ENCODE assay signal across 1 cellular context in the genomic region with DNA sequence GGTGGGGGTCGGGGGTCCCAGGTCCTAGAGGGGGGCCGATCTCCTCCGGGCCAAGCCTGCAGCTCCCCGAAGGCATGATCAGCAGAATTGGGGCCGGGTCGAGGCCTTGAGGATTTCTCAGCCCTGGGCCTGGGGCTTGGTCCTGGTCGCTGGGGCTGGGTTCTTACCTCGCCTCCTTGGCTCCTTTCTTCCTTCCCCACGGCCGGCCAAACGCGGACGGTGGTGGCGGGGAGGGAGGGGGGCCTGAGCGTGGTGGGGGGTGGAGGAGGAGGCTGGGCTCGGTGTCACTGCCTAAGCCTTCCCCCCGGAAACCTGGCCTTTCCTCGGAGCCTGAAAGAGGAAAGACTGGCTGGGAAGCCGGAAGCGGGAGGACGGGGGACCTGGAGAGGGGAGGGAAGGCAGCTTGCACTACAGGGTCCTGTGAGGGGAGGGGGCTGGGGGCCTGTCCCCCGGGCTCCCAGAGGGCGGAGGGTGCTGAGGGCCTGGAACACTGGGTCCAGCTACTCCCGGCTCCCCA.
A peak's percentile ranks its signal among the peaks of the same experiment; 100 is the strongest.
TF ChIP-seq lines count a peak whose summit lies in the region.

A gene with protein sequence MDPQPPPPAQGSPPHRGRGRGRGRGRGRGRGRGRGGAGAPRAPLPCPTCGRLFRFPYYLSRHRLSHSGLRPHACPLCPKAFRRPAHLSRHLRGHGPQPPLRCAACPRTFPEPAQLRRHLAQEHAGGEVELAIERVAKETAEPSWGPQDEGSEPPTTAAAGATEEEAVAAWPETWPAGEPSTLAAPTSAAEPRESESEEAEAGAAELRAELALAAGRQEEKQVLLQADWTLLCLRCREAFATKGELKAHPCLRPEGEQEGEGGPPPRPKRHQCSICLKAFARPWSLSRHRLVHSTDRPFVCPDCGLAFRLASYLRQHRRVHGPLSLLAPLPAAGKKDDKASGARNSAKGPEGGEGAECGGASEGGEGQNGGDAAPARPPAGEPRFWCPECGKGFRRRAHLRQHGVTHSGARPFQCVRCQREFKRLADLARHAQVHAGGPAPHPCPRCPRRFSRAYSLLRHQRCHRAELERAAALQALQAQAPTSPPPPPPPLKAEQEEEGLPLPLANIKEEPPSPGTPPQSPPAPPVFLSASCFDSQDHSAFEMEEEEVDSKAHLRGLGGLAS (minus strand): TSS at position 221 of the 517 bp plus-strand sequence. CDS start 1,209 bp downstream, outside the sequence.

TF ChIP-seq in K562, 482 proteins besides CTCF, POLR2A, EP300 and RAD21 (continued from another document and continues in another):
- TF ChIP-seq, protein P1, sequence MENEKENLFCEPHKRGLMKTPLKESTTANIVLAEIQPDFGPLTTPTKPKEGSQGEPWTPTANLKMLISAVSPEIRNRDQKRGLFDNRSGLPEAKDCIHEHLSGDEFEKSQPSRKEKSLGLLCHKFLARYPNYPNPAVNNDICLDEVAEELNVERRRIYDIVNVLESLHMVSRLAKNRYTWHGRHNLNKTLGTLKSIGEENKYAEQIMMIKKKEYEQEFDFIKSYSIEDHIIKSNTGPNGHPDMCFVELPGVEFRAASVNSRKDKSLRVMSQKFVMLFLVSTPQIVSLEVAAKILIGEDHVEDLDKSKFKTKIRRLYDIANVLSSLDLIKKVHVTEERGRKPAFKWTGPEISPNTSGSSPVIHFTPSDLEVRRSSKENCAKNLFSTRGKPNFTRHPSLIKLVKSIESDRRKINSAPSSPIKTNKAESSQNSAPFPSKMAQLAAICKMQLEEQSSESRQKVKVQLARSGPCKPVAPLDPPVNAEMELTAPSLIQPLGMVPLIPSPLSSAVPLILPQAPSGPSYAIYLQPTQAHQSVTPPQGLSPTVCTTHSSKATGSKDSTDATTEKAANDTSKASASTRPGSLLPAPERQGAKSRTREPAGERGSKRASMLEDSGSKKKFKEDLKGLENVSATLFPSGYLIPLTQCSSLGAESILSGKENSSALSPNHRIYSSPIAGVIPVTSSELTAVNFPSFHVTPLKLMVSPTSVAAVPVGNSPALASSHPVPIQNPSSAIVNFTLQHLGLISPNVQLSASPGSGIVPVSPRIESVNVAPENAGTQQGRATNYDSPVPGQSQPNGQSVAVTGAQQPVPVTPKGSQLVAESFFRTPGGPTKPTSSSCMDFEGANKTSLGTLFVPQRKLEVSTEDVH (IDR thresholded peaks at IDR 0.05; ENCODE audit: low read depth, partially characterized antibody) = no peak
- TF ChIP-seq SRF (CRISPR knock-in tag; IDR thresholded peaks at IDR 0.05) = 0 out of 4 replicates have a peak, but pooled peaks of 1 of the 2 experiments have one; percentile 40
- no peak for TF ChIP-seq BMI1 (IDR thresholded peaks at IDR 0.05; ENCODE audit: low read length)
- TF ChIP-seq NFXL1 (CRISPR knock-in tag; IDR thresholded peaks at IDR 0.05) = no peak
- TF ChIP-seq, protein P2, sequence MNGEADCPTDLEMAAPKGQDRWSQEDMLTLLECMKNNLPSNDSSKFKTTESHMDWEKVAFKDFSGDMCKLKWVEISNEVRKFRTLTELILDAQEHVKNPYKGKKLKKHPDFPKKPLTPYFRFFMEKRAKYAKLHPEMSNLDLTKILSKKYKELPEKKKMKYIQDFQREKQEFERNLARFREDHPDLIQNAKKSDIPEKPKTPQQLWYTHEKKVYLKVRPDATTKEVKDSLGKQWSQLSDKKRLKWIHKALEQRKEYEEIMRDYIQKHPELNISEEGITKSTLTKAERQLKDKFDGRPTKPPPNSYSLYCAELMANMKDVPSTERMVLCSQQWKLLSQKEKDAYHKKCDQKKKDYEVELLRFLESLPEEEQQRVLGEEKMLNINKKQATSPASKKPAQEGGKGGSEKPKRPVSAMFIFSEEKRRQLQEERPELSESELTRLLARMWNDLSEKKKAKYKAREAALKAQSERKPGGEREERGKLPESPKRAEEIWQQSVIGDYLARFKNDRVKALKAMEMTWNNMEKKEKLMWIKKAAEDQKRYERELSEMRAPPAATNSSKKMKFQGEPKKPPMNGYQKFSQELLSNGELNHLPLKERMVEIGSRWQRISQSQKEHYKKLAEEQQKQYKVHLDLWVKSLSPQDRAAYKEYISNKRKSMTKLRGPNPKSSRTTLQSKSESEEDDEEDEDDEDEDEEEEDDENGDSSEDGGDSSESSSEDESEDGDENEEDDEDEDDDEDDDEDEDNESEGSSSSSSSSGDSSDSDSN (IDR thresholded peaks at IDR 0.05; ENCODE audit: borderline replicate concordance in 1 of 2, low read depth in 2 of 2, low read length in 2 of 2) = peak; percentile 96 to 99
- peak; percentile 7; the same call in 1 of the 2 replicates for TF ChIP-seq EHMT2 (IDR thresholded peaks at IDR 0.05)
- TF ChIP-seq POLR2G (IDR thresholded peaks at IDR 0.05; ENCODE audit: low read depth, low read length) = peak; percentile 66
- TF ChIP-seq, protein P3, sequence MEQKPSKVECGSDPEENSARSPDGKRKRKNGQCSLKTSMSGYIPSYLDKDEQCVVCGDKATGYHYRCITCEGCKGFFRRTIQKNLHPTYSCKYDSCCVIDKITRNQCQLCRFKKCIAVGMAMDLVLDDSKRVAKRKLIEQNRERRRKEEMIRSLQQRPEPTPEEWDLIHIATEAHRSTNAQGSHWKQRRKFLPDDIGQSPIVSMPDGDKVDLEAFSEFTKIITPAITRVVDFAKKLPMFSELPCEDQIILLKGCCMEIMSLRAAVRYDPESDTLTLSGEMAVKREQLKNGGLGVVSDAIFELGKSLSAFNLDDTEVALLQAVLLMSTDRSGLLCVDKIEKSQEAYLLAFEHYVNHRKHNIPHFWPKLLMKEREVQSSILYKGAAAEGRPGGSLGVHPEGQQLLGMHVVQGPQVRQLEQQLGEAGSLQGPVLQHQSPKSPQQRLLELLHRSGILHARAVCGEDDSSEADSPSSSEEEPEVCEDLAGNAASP (IDR thresholded peaks at IDR 0.05) = no peak
- TF ChIP-seq, protein P4, sequence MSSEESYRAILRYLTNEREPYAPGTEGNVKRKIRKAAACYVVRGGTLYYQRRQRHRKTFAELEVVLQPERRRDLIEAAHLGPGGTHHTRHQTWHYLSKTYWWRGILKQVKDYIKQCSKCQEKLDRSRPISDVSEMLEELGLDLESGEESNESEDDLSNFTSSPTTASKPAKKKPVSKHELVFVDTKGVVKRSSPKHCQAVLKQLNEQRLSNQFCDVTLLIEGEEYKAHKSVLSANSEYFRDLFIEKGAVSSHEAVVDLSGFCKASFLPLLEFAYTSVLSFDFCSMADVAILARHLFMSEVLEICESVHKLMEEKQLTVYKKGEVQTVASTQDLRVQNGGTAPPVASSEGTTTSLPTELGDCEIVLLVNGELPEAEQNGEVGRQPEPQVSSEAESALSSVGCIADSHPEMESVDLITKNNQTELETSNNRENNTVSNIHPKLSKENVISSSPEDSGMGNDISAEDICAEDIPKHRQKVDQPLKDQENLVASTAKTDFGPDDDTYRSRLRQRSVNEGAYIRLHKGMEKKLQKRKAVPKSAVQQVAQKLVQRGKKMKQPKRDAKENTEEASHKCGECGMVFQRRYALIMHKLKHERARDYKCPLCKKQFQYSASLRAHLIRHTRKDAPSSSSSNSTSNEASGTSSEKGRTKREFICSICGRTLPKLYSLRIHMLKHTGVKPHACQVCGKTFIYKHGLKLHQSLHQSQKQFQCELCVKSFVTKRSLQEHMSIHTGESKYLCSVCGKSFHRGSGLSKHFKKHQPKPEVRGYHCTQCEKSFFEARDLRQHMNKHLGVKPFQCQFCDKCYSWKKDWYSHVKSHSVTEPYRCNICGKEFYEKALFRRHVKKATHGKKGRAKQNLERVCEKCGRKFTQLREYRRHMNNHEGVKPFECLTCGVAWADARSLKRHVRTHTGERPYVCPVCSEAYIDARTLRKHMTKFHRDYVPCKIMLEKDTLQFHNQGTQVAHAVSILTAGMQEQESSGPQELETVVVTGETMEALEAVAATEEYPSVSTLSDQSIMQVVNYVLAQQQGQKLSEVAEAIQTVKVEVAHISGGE (CRISPR knock-in tag; IDR thresholded peaks at IDR 0.05) = peak; percentile 93 to 100 (median 98)
- TF ChIP-seq ZNF143 (CRISPR knock-in tag; IDR thresholded peaks at IDR 0.05) = no peak
- no peak for TF ChIP-seq ZSCAN32 (CRISPR knock-in tag; IDR thresholded peaks at IDR 0.05)
- TF ChIP-seq, protein P5, sequence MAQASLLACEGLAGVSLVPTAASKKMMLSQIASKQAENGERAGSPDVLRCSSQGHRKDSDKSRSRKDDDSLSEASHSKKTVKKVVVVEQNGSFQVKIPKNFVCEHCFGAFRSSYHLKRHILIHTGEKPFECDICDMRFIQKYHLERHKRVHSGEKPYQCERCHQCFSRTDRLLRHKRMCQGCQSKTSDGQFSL (CRISPR knock-in tag; IDR thresholded peaks at IDR 0.05) = peak; percentile 80
- TF ChIP-seq, protein P5 (tag; IDR thresholded peaks at IDR 0.05) = peak in 1 of 2 experiments; percentile 64; a peak in 1 of 4 replicates
- no peak for TF ChIP-seq NR1H2 (CRISPR knock-in tag; IDR thresholded peaks at IDR 0.05)
- TF ChIP-seq, protein P6, sequence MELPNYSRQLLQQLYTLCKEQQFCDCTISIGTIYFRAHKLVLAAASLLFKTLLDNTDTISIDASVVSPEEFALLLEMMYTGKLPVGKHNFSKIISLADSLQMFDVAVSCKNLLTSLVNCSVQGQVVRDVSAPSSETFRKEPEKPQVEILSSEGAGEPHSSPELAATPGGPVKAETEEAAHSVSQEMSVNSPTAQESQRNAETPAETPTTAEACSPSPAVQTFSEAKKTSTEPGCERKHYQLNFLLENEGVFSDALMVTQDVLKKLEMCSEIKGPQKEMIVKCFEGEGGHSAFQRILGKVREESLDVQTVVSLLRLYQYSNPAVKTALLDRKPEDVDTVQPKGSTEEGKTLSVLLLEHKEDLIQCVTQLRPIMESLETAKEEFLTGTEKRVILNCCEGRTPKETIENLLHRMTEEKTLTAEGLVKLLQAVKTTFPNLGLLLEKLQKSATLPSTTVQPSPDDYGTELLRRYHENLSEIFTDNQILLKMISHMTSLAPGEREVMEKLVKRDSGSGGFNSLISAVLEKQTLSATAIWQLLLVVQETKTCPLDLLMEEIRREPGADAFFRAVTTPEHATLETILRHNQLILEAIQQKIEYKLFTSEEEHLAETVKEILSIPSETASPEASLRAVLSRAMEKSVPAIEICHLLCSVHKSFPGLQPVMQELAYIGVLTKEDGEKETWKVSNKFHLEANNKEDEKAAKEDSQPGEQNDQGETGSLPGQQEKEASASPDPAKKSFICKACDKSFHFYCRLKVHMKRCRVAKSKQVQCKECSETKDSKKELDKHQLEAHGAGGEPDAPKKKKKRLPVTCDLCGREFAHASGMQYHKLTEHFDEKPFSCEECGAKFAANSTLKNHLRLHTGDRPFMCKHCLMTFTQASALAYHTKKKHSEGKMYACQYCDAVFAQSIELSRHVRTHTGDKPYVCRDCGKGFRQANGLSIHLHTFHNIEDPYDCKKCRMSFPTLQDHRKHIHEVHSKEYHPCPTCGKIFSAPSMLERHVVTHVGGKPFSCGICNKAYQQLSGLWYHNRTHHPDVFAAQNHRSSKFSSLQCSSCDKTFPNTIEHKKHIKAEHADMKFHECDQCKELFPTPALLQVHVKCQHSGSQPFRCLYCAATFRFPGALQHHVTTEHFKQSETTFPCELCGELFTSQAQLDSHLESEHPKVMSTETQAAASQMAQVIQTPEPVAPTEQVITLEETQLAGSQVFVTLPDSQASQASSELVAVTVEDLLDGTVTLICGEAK (IDR thresholded peaks at IDR 0.05) = peak; percentile 96
- TF ChIP-seq, protein P6 (CRISPR knock-in tag; IDR thresholded peaks at IDR 0.05) = no peak
- TF ChIP-seq ZFP36 (IDR thresholded peaks at IDR 0.05; ENCODE audit: low read depth, low read length, partially characterized antibody) = no peak
- TF ChIP-seq RBBP5 (IDR thresholded peaks at IDR 0.05; ENCODE audit: borderline replicate concordance, insufficient read depth, low read length, poor library complexity, severe bottlenecking) = peak; percentile 62
- TF ChIP-seq PHF8 (IDR thresholded peaks at IDR 0.05; ENCODE audit: borderline replicate concordance, low read length) = peak; percentile 70; the same call in 1 of the 2 replicates
- TF ChIP-seq ZKSCAN1 (IDR thresholded peaks at IDR 0.05; ENCODE audit: low read depth, low read length) = peak; percentile 83; the same call in 1 of the 2 replicates
- no peak for TF ChIP-seq ZC3H11A (IDR thresholded peaks at IDR 0.05; ENCODE audit: low read depth, low read length)
- TF ChIP-seq ZNF23 (CRISPR knock-in tag; IDR thresholded peaks at IDR 0.05) = no peak
- no peak for TF ChIP-seq PML (IDR thresholded peaks at IDR 0.05; ENCODE audit: low read length)
- TF ChIP-seq BACH1 (tag; IDR thresholded peaks at IDR 0.05) = 0 out of 2 replicates have a peak, but pooled peaks have one; percentile 22
- no peak for TF ChIP-seq DACH1 (IDR thresholded peaks at IDR 0.05; ENCODE audit: partially characterized antibody)
- TF ChIP-seq ZNF134 (CRISPR knock-in tag; conservative IDR thresholded peaks at IDR 0.05) = no peak
- TF ChIP-seq SIN3A (IDR thresholded peaks at IDR 0.05; ENCODE audit: borderline replicate concordance in 2 of 2, control insufficient read depth in 1 of 2, low read depth in 2 of 2, low read length in 2 of 2) = peak in 1 of 2 experiments; percentile 68; a peak in 1 of 4 replicates
